1 cellular context compared by ENCODE assay signal in the genomic region with DNA sequence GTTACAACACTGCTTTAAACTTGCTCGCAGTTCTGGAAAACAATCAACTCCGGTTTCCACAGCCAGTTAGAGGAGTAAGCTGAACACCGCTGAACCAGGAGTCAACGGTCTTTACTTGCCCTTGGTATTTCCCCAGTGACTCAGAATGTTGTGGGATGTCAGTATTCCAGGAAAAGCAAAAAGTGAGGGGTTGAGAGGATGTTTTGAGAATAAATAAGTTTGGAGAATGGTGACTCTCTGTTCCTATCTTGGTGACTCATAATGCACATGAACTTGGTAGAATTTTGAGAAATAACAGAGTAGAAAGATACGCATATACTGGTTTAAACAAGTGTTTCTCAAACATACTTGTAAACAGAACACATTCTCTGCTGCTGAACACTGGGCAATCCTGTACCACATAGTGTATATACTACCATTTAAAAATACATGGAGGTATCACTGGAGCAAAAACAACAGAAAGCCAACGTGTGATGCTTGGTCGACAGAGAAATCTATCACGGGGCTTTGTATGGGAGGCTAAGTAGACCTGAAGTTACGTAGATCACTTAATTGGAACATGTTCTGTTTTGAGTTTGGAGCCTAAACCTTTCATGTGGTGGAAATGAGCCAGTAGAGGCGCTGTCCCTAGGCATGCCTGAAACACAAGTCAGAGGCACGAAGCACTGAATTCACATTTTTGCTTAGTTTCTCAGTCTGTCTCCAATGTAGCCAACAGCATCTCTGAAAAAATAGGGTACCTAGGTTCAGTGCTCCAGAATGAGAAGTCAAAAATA.
A peak's percentile ranks its signal among the peaks of the same experiment; 100 is the strongest.
TF ChIP-seq lines count a peak whose summit lies in the region.

No MANE protein-coding gene starts in this region.

TF ChIP-seq in K562, 482 proteins besides CTCF, POLR2A, EP300 and RAD21 (continued from another document):
- TF ChIP-seq, protein P1, sequence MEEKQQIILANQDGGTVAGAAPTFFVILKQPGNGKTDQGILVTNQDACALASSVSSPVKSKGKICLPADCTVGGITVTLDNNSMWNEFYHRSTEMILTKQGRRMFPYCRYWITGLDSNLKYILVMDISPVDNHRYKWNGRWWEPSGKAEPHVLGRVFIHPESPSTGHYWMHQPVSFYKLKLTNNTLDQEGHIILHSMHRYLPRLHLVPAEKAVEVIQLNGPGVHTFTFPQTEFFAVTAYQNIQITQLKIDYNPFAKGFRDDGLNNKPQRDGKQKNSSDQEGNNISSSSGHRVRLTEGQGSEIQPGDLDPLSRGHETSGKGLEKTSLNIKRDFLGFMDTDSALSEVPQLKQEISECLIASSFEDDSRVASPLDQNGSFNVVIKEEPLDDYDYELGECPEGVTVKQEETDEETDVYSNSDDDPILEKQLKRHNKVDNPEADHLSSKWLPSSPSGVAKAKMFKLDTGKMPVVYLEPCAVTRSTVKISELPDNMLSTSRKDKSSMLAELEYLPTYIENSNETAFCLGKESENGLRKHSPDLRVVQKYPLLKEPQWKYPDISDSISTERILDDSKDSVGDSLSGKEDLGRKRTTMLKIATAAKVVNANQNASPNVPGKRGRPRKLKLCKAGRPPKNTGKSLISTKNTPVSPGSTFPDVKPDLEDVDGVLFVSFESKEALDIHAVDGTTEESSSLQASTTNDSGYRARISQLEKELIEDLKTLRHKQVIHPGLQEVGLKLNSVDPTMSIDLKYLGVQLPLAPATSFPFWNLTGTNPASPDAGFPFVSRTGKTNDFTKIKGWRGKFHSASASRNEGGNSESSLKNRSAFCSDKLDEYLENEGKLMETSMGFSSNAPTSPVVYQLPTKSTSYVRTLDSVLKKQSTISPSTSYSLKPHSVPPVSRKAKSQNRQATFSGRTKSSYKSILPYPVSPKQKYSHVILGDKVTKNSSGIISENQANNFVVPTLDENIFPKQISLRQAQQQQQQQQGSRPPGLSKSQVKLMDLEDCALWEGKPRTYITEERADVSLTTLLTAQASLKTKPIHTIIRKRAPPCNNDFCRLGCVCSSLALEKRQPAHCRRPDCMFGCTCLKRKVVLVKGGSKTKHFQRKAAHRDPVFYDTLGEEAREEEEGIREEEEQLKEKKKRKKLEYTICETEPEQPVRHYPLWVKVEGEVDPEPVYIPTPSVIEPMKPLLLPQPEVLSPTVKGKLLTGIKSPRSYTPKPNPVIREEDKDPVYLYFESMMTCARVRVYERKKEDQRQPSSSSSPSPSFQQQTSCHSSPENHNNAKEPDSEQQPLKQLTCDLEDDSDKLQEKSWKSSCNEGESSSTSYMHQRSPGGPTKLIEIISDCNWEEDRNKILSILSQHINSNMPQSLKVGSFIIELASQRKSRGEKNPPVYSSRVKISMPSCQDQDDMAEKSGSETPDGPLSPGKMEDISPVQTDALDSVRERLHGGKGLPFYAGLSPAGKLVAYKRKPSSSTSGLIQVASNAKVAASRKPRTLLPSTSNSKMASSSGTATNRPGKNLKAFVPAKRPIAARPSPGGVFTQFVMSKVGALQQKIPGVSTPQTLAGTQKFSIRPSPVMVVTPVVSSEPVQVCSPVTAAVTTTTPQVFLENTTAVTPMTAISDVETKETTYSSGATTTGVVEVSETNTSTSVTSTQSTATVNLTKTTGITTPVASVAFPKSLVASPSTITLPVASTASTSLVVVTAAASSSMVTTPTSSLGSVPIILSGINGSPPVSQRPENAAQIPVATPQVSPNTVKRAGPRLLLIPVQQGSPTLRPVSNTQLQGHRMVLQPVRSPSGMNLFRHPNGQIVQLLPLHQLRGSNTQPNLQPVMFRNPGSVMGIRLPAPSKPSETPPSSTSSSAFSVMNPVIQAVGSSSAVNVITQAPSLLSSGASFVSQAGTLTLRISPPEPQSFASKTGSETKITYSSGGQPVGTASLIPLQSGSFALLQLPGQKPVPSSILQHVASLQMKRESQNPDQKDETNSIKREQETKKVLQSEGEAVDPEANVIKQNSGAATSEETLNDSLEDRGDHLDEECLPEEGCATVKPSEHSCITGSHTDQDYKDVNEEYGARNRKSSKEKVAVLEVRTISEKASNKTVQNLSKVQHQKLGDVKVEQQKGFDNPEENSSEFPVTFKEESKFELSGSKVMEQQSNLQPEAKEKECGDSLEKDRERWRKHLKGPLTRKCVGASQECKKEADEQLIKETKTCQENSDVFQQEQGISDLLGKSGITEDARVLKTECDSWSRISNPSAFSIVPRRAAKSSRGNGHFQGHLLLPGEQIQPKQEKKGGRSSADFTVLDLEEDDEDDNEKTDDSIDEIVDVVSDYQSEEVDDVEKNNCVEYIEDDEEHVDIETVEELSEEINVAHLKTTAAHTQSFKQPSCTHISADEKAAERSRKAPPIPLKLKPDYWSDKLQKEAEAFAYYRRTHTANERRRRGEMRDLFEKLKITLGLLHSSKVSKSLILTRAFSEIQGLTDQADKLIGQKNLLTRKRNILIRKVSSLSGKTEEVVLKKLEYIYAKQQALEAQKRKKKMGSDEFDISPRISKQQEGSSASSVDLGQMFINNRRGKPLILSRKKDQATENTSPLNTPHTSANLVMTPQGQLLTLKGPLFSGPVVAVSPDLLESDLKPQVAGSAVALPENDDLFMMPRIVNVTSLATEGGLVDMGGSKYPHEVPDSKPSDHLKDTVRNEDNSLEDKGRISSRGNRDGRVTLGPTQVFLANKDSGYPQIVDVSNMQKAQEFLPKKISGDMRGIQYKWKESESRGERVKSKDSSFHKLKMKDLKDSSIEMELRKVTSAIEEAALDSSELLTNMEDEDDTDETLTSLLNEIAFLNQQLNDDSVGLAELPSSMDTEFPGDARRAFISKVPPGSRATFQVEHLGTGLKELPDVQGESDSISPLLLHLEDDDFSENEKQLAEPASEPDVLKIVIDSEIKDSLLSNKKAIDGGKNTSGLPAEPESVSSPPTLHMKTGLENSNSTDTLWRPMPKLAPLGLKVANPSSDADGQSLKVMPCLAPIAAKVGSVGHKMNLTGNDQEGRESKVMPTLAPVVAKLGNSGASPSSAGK (IDR thresholded peaks at IDR 0.05) = peak; percentile 24; the same call in 1 of the 2 replicates
- TF ChIP-seq TCF3 (CRISPR knock-in tag; IDR thresholded peaks at IDR 0.05) = 0 out of 2 replicates have a peak, but pooled peaks have one; percentile 7
- peak; percentile 79 for TF ChIP-seq FOSL1 (tag; conservative IDR thresholded peaks at IDR 0.05)
- TF ChIP-seq, protein P2, sequence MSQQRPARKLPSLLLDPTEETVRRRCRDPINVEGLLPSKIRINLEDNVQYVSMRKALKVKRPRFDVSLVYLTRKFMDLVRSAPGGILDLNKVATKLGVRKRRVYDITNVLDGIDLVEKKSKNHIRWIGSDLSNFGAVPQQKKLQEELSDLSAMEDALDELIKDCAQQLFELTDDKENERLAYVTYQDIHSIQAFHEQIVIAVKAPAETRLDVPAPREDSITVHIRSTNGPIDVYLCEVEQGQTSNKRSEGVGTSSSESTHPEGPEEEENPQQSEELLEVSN (IDR thresholded peaks at IDR 0.05; ENCODE audit: borderline replicate concordance in 1 of 2, extremely low read depth in 1 of 2, insufficient read depth in 1 of 2, insufficient read length in 1 of 2, low read depth in 1 of 2, low read length in 1 of 2, poor library complexity in 1 of 2, severe bottlenecking in 1 of 2) = peak in 1 of 2 experiments; percentile 20
- no peak for TF ChIP-seq SREBF2 (CRISPR knock-in tag; IDR thresholded peaks at IDR 0.05)
- peak; percentile 38; the same call in 1 of the 2 replicates for TF ChIP-seq L3MBTL2 (IDR thresholded peaks at IDR 0.05)
